Comparison of ENCODE assay signal across 23 cellular contexts in the genomic region with DNA sequence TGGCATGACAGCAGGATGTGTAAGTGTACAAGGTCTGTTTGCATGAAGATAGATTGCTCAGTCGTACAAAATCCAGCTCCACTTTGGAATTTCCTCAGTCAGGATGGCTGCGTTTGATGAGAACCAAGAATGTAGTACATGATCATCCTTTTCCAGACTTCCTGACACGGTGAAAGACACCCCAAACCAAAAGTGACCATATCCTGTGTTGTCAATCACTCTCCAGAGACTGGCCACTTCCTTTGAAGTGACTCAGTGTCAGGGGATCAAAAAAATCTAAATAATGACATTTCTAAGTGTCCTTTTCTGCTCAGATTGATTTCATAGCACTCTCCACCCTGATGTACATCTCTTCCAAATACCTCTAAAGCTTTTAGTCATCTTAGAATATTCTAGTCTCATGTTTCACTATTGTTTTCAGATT.
DNase-seq lines count a peak whose midpoint lies in the region; ATAC-seq and TF ChIP-seq lines count a peak whose summit lies in the region.
"Had no signal": no experiment of that assay in that cellular context is flagged by ENCODE, and none has a peak within 500 bp of the region (broad histone marks: within the 10 kb centered on the region; RNA-seq: fewer than 3 reads in every experiment).

No MANE protein-coding gene starts in this region.

- DNase-seq in left ventricle myocardium superior (no peak), Right ventricle myocardium inferior (ENCODE audit: missing footprints) (no peak), PC-9 (no peak), fibroblast of lung (ENCODE audit: low read depth in 2 of 2) (peak in 1 of 2 donors; percentile 19), upper lobe of right lung (no peak), occipital lobe (lab: John Stamatoyannopoulos, UW) (no peak), posterior vena cava (ENCODE audit: low spot score) (no peak), mammary epithelial cell (no peak)
- DNase-seq: activated naive CD4-positive, alpha-beta T cell treated with Interleukin-2 at 50 U/mL for 16 hours; activated T-cell treated with anti-CD3 and anti-CD28 coated beads for 4 hours; CD4-positive, alpha-beta T cell; DMS153; endodermal cell; KBM-7; mesendoderm; naive thymus-derived CD8-positive, alpha-beta T cell; NCI-H1930; NCI-H446; posterior cingulate gyrus; stimulated activated CD4-positive, alpha-beta T cell treated with anti-CD3 and anti-CD28 coated beads, Interleukin-2, amount 100 ng/mL, for 48 hours had no signal

- no peaks in the 10 kb centered on the region for H3K79me2 ChIP-seq in PC-9 (ENCODE audit: low read depth)
- H3K79me2 ChIP-seq in fibroblast of lung (ENCODE audit: control insufficient read depth, insufficient read depth, low read length), result no peaks in the 10 kb centered on the region
- H3K79me2 ChIP-seq in mammary epithelial cell (ENCODE audit: insufficient read depth, low read length), result no peaks in the 10 kb centered on the region
- H3K79me2 ChIP-seq: hepatocyte had no signal

- H3K9ac ChIP-seq in fibroblast of lung (ENCODE audit: insufficient read depth, low read length), result no peak overlapping the region
- H3K9ac ChIP-seq in mammary epithelial cell (ENCODE audit: insufficient read depth, low read length), result no peak overlapping the region

- no peaks in the 10 kb centered on the region for H4K20me1 ChIP-seq in PC-9 (ENCODE audit: insufficient read depth)
- no peaks in the 10 kb centered on the region for H4K20me1 ChIP-seq in fibroblast of lung (ENCODE audit: control insufficient read depth, extremely low read depth, insufficient read depth, low read length)
- no peaks in the 10 kb centered on the region for H4K20me1 ChIP-seq in mammary epithelial cell (ENCODE audit: insufficient read depth, low read length)

- peak; percentile 29 for ATAC-seq in left ventricle myocardium superior
- no peak for ATAC-seq in Right ventricle myocardium inferior
- peak; percentile 41 for ATAC-seq in upper lobe of right lung
- ATAC-seq: naive thymus-derived CD8-positive, alpha-beta T cell had no signal

- no peaks in the 10 kb centered on the region for H3F3A ChIP-seq in PC-9 (ENCODE audit: insufficient read depth, low read depth)

- H2AFZ ChIP-seq in PC-9 (no peak overlapping the region), fibroblast of lung (ENCODE audit: low read length) (peak overlapping the region; percentile 20), mammary epithelial cell (ENCODE audit: low read depth, low read length) (no peak overlapping the region)
- H2AFZ ChIP-seq: hepatocyte had no signal

- WGBS in mammary epithelial cell (ENCODE audit: low coverage, missing lambda C conversion rate), result 73% methylated on average over 3 of the region's 3 CpGs

- H3K9me3 ChIP-seq in PC-9 (ENCODE audit: insufficient read depth, low read depth) (peaks cover 14% of the 10 kb centered on the region), fibroblast of lung (ENCODE audit: control insufficient read depth, insufficient read depth, low read depth, low read length) (no peaks in the 10 kb centered on the region), upper lobe of right lung (no peaks in the 10 kb centered on the region), mammary epithelial cell (replicated peaks; ENCODE audit: insufficient read depth, low read length) (no peaks in the 10 kb centered on the region)
- H3K9me3 ChIP-seq: vagina had no signal

- H3K36me3 ChIP-seq in PC-9 (ENCODE audit: low read depth) (no peaks in the 10 kb centered on the region), fibroblast of lung (ENCODE audit: control insufficient read depth, insufficient read depth, low read length) (no peaks in the 10 kb centered on the region), upper lobe of right lung (no peaks in the 10 kb centered on the region), mammary epithelial cell (ENCODE audit: insufficient read depth, low read length) (no peaks in the 10 kb centered on the region)
- H3K36me3 ChIP-seq: vagina had no signal

- no peaks in the 10 kb centered on the region for H3K9me2 ChIP-seq in PC-9 (ENCODE audit: insufficient read depth)

- TF ChIP-seq CTCF in PC-9 (conservative IDR thresholded peaks at IDR 0.05) (no peak), fibroblast of lung (conservative IDR thresholded peaks at IDR 0.05 in 1 of 2, IDR thresholded peaks at IDR 0.05 in 1 of 2; ENCODE audit: low read depth in 1 of 2, low read length in 2 of 2) (no peak), upper lobe of right lung (IDR thresholded peaks at IDR 0.05) (no peak), mammary epithelial cell (conservative IDR thresholded peaks at IDR 0.05 in 1 of 2, IDR thresholded peaks at IDR 0.05 in 1 of 2; ENCODE audit: extremely low read depth in 1 of 2, insufficient read depth in 1 of 2, low read depth in 1 of 2, low read length in 2 of 2) (no peak)

- H3K4me2 ChIP-seq in PC-9 (no peak overlapping the region), fibroblast of lung (ENCODE audit: extremely low read depth, insufficient read depth, low read length) (no peak overlapping the region), mammary epithelial cell (ENCODE audit: insufficient read depth, low read depth, low read length) (no peak overlapping the region)
- H3K4me2 ChIP-seq: hepatocyte had no signal

- no peaks in the 10 kb centered on the region for H3K27me3 ChIP-seq in PC-9 (ENCODE audit: insufficient read depth, low read depth)
- H3K27me3 ChIP-seq in fibroblast of lung (ENCODE audit: control insufficient read depth, insufficient read depth, low read length), result no peaks in the 10 kb centered on the region
- H3K27me3 ChIP-seq in upper lobe of right lung, result no peaks in the 10 kb centered on the region
- no peaks in the 10 kb centered on the region for H3K27me3 ChIP-seq in mammary epithelial cell (ENCODE audit: insufficient read depth, low read length)
- H3K27me3 ChIP-seq: hepatocyte, vagina had no signal

- POLR2A ChIA-PET in PC-9 (lab: Charles Lee; ENCODE audit: unreplicated experiment), result interaction anchor here (0.6 kb wide), 1 partner anchor 272 kb away, joined by 4 read pairs; no protein-coding TSS in a partner anchor

- intact Hi-C loops in left ventricle myocardium superior (cut with micrococcal nuclease) (no loop called here), Right ventricle myocardium inferior (cut with DNase I) (loop anchor here (5.0 kb wide), 4 partner anchors 64 to 359 kb away; no protein-coding TSS in a partner anchor), PC-9 (cut with micrococcal nuclease; ENCODE audit: unreplicated experiment) (no loop called here), upper lobe of right lung (cut with DNase I) (no loop called here), posterior vena cava (cut with DNase I) (no loop called here), mammary epithelial cell (cut with micrococcal nuclease) (no loop called here)

- CTCF ChIA-PET in PC-9 (lab: Charles Lee), result interaction anchor here (0.7 kb wide), 1 partner anchor 13 kb away, joined by 3 read pairs; no protein-coding TSS in a partner anchor
- CTCF ChIA-PET in mammary epithelial cell (lab: Charles Lee; ENCODE audit: low non-redundant PET), result no interaction called here

- BruUV-seq in PC-9 (replicated peaks; lab: Mats Ljungman, UMichigan) (TSS peak; percentile 3), mammary epithelial cell (replicated peaks; lab: Mats Ljungman, UMichigan) (no TSS peak)

- H3K4me3 ChIP-seq in PC-9 (no peak overlapping the region), fibroblast of lung (replicated peaks in 1 of 4; ENCODE audit: control extremely low read depth in 1 of 4, insufficient read depth in 1 of 4, low read depth in 3 of 4, low read length in 4 of 4) (no peak overlapping the region), upper lobe of right lung (no peak overlapping the region), mammary epithelial cell (replicated peaks in 1 of 3; ENCODE audit: insufficient read depth in 1 of 3, low read depth in 2 of 3, low read length in 3 of 3) (no peak overlapping the region)
- H3K4me3 ChIP-seq: hepatocyte, skin epidermis, vagina had no signal

- H3K27ac ChIP-seq in PC-9 (no peak overlapping the region), fibroblast of lung (ENCODE audit: insufficient read depth, low read length) (no peak overlapping the region), upper lobe of right lung (no peak overlapping the region), mammary epithelial cell (ENCODE audit: insufficient read depth, low read depth, low read length) (no peak overlapping the region)
- H3K27ac ChIP-seq: hepatocyte, vagina had no signal

- in situ Hi-C loops in mammary epithelial cell (cut with MboI; ENCODE audit: low sequenced_read_pairs in 2 of 2), result no loop called here

- H3K4me1 ChIP-seq in PC-9 (replicated peaks; ENCODE audit: insufficient read depth) (0 out of 2 replicates have a peak, but pooled peaks cover 3% of the 10 kb centered on the region), fibroblast of lung (ENCODE audit: control insufficient read depth, extremely low read depth, insufficient read depth, low read length) (peaks cover 2% of the 10 kb centered on the region), upper lobe of right lung (peaks cover 12% of the 10 kb centered on the region), mammary epithelial cell (ENCODE audit: insufficient read depth, low read length) (peaks cover 2% of the 10 kb centered on the region)
- H3K4me1 ChIP-seq: vagina had no signal

- dilution Hi-C loops in mammary epithelial cell (cut with HindIII; ENCODE audit: low sequenced_read_pairs), result no loop called here
